In genomic region chr15:22930782-22931484, GRCh38 we compare ENCODE assay signal across 13 cellular contexts. TPM values are rescaled to one million over a fixed set of nuclear protein-coding genes. Genes with fewer than 3 reads are reported as not detected.
DNase-seq lines count a peak whose midpoint lies in the region; TF ChIP-seq lines count a peak whose summit lies in the region.
"Had no signal": no experiment of that assay in that cellular context is flagged by ENCODE, and none has a peak within 500 bp of the region (broad histone marks: within the 10 kb centered on the region; RNA-seq: fewer than 3 reads in every experiment).

No MANE protein-coding gene starts in this region.

- no peaks in the 10 kb centered on the region for H3K4me1 ChIP-seq in H9 (ENCODE audit: insufficient read depth, low read length)
- H3K4me1 ChIP-seq: vagina had no signal

- H2BK20ac ChIP-seq in H9 (ENCODE audit: low read depth, low read length, poor library complexity, severe bottlenecking), result no peak overlapping the region

- H4K91ac ChIP-seq in H9 (ENCODE audit: insufficient read length, low read depth, low read length), result no peak overlapping the region

- no peak overlapping the region for H2BK120ac ChIP-seq in H9 (ENCODE audit: low read depth, low read length, poor library complexity, severe bottlenecking)

- H3K36me3 Mint-ChIP-seq in H9 (ENCODE audit: insufficient read depth in 1 of 3, low read depth in 3 of 3), result peaks cover 10 to 41% (median 11%) of the 10 kb centered on the region in 3 experiments; a peak in 6 of 7 replicates

- H3K18ac ChIP-seq in H9 (ENCODE audit: insufficient read length, low read depth, low read length), result no peak overlapping the region

- H3K4ac ChIP-seq in H9 (ENCODE audit: low read depth, low read length), result no peak overlapping the region

- no peak overlapping the region for H3T11ph ChIP-seq in H9 (ENCODE audit: low read length)

- no peak overlapping the region for H3K4me2 ChIP-seq in H9 (ENCODE audit: insufficient read depth, insufficient read length, low read length)

- no peak overlapping the region for H2BK5ac ChIP-seq in H9 (ENCODE audit: insufficient read length, low read length)

- no peak overlapping the region for H3K27ac ChIP-seq in H9 (ENCODE audit: insufficient read length, low read depth, low read length)
- H3K27ac ChIP-seq: vagina had no signal

- H3K56ac ChIP-seq in H9 (ENCODE audit: insufficient read length, low read depth, low read length), result no peak overlapping the region

- no peaks in the 10 kb centered on the region for H3K79me2 ChIP-seq in H9 (ENCODE audit: insufficient read depth, low read length)

- no peaks in the 10 kb centered on the region for H3K79me1 ChIP-seq in H9 (ENCODE audit: insufficient read depth, low read depth, low read length, poor library complexity, severe bottlenecking)

- no peaks in the 10 kb centered on the region for H3K27me3 ChIP-seq in H9 (ENCODE audit: insufficient read depth, low read length)
- H3K27me3 ChIP-seq: vagina had no signal

- WGBS in H9 (ENCODE audit: extremely low coverage, insufficient read length, low lambda C conversion rate), result no CpG with 5 or more reads among the region's 10 CpGs

- in situ Hi-C loops in T47D (cut with HindIII; ENCODE audit: low pct_unique_long_range_greater_than_20kb, low sequenced_read_pairs), result no loop called here

- H3K23me2 ChIP-seq in H9 (ENCODE audit: insufficient read length, low read depth, low read length, poor library complexity, severe bottlenecking), result no peaks in the 10 kb centered on the region

- no peak overlapping the region for H3K23ac ChIP-seq in H9 (ENCODE audit: insufficient read length, low read depth, low read length)

- no peak overlapping the region for H2AFZ ChIP-seq in H9 (ENCODE audit: low read length)

- H2BK12ac ChIP-seq in H9 (ENCODE audit: insufficient read length, low read depth, low read length), result no peak overlapping the region

- DNase-seq in AG10803 (ENCODE audit: low read depth), result peak; percentile 46
- DNase-seq in NCI-H2029 (lab: John Stamatoyannopoulos, UW), result peak; percentile 43
- DNase-seq in T47D (ENCODE audit: low read depth in 1 of 2, low spot score in 1 of 2), result peak; percentile 28 to 46
- DNase-seq in non-pigmented ciliary epithelial cell (ENCODE audit: low read depth), result peak; percentile 10
- no peak for DNase-seq in SIG-M5 (lab: John Stamatoyannopoulos, UW)
- no peak for DNase-seq in T1000 (lab: John Stamatoyannopoulos, UW)
- DNase-seq in NCI-H748 (lab: John Stamatoyannopoulos, UW; ENCODE audit: unreplicated experiment), result no peak
- no peak for DNase-seq in H9
- DNase-seq: activated CD4-positive, alpha-beta T cell treated with anti-CD3 and anti-CD28 coated beads, Interleukin-2, amount 10 ng/mL, durations not matched to agents 24 days and 14 days; KG1; NCI-H510A had no signal

- TF ChIP-seq CTCF in AG10803 (conservative IDR thresholded peaks at IDR 0.05; ENCODE audit: low read length) (no peak), H9 (conservative IDR thresholded peaks at IDR 0.05) (no peak)

- H3K4me3 ChIP-seq in AG10803 (ENCODE audit: low read length), result no peak overlapping the region
- H3K4me3 ChIP-seq: vagina had no signal

- H3K14ac ChIP-seq in H9 (ENCODE audit: insufficient read depth, low read length), result no peak overlapping the region

- no peak overlapping the region for H3K9ac ChIP-seq in H9 (ENCODE audit: extremely low read depth, insufficient read length, low read length)

- no peak overlapping the region for H4K5ac ChIP-seq in H9 (ENCODE audit: insufficient read length, low read depth, low read length)

- H3K4me3 Mint-ChIP-seq in H9, result no peak overlapping the region
- H3K4me3 Mint-ChIP-seq: activated CD4-positive, alpha-beta T cell treated with anti-CD3 and anti-CD28 coated beads, Interleukin-2, amount 10 ng/mL, durations not matched to agents 24 days and 14 days; CD14-positive monocyte had no signal

- H3K9me3 ChIP-seq in H9 (ENCODE audit: control insufficient read depth, low read depth, low read length), result no peaks in the 10 kb centered on the region
- H3K9me3 ChIP-seq: vagina had no signal

- H4K20me1 ChIP-seq in H9 (ENCODE audit: control insufficient read depth, insufficient read depth, insufficient read length), result no peaks in the 10 kb centered on the region

- H4K8ac ChIP-seq in H9 (replicated peaks; ENCODE audit: insufficient read length, low read depth, low read length), result no peak overlapping the region

- no peak overlapping the region for H3K27ac Mint-ChIP-seq in H9
- H3K27ac Mint-ChIP-seq: activated CD4-positive, alpha-beta T cell treated with anti-CD3 and anti-CD28 coated beads, Interleukin-2, amount 10 ng/mL, durations not matched to agents 24 days and 14 days had no signal

- H3K9me3 Mint-ChIP-seq in H9, result no peaks in the 10 kb centered on the region
- H3K9me3 Mint-ChIP-seq: activated CD4-positive, alpha-beta T cell treated with anti-CD3 and anti-CD28 coated beads, Interleukin-2, amount 10 ng/mL, durations not matched to agents 24 days and 14 days had no signal

- H2BK15ac ChIP-seq in H9 (ENCODE audit: low read depth, low read length), result no peak overlapping the region

- no peak overlapping the region for H2AK5ac ChIP-seq in H9 (ENCODE audit: insufficient read length, low read length)

- H3K27me3 Mint-ChIP-seq in H9 (ENCODE audit: low read depth), result no peaks in the 10 kb centered on the region
- H3K27me3 Mint-ChIP-seq: activated CD4-positive, alpha-beta T cell treated with anti-CD3 and anti-CD28 coated beads, Interleukin-2, amount 10 ng/mL, durations not matched to agents 24 days and 14 days had no signal

- no peaks in the 10 kb centered on the region for H3K4me1 Mint-ChIP-seq in H9
- H3K4me1 Mint-ChIP-seq: activated CD4-positive, alpha-beta T cell treated with anti-CD3 and anti-CD28 coated beads, Interleukin-2, amount 10 ng/mL, durations not matched to agents 24 days and 14 days; CD14-positive monocyte had no signal

RNA-seq across cellular contexts. Expression of gene CYFIP1, which starts 49.2 kb away (rescaled TPM):
- 67.5 and 71.2 TPM in 2 replicates for total RNA-seq in H9 (2021)

Comparison
In these comparisons a context has a peak if more than half of its experiments do, and no peak if none do; other contexts are left out.
1. DNase-seq: peak in AG10803 (single experiment), NCI-H2029 (single experiment), T47D (2 of 2) and non-pigmented ciliary epithelial cell (single experiment); none in SIG-M5 (single experiment), T1000 (single experiment), NCI-H748 (single experiment) and H9 (single experiment).